ENCODE assay signal across 8 cellular contexts in genomic region chr20:44582321-44583025, GRCh38. TPM values are rescaled to one million over a fixed set of nuclear protein-coding genes. Genes with fewer than 3 reads are reported as not detected.
DNase-seq lines count a peak whose midpoint lies in the region; ATAC-seq and TF ChIP-seq lines count a peak whose summit lies in the region.

TSS of gene PKIG (plus strand) at chr20:44582579. CDS start at chr20:44614557, 31,978 bp downstream.

- no peak within 1 kb of the TSS for H3K4me2 ChIP-seq in neural cell (ENCODE audit: low read length)

- H3K4me3 ChIP-seq in BJ (ENCODE audit: low read depth, low read length) (peak within 1 kb of the TSS; percentile 50), esophagus (ENCODE audit: low read depth in 1 of 2, low read length in 2 of 2) (peak within 1 kb of the TSS; percentile 19 to 38), neural cell (ENCODE audit: low read length) (no peak within 1 kb of the TSS)

- POLR2A ChIA-PET in BJ (lab: Charles Lee), result interaction anchor here (0.6 kb wide), 1 partner anchor 60 kb away, joined by 3 read pairs; no protein-coding TSS in a partner anchor

- no peaks in the 10 kb centered on the region for H3K79me2 ChIP-seq in neural cell (replicated peaks; ENCODE audit: insufficient read depth, low read length)

- TF ChIP-seq EP300 in neural cell (conservative IDR thresholded peaks at IDR 0.05; ENCODE audit: poor library complexity, severe bottlenecking), result no peak

- H3K27me3 ChIP-seq in BJ (ENCODE audit: control insufficient read depth, insufficient read depth, low read length), result no peaks in the 10 kb centered on the region
- H3K27me3 ChIP-seq in esophagus (ENCODE audit: control insufficient read depth in 1 of 2, insufficient read depth in 2 of 2, low read length in 2 of 2), result no peaks in the 10 kb centered on the region
- H3K27me3 ChIP-seq in neural cell (ENCODE audit: insufficient read depth, low read depth, low read length), result no peaks in the 10 kb centered on the region

- peak; percentile 55 for DNase-seq in BJ (ENCODE audit: low read depth)
- peak; percentile 72 for DNase-seq in OCI-M1 (lab: John Stamatoyannopoulos, UW)
- no peak for DNase-seq in stimulated activated CD4-positive, alpha-beta T cell treated with anti-CD3 and anti-CD28 coated beads, Interleukin-4, amount 100 ng/mL, for 4 hours
- no peak for DNase-seq in NCI-H128 (lab: John Stamatoyannopoulos, UW; ENCODE audit: unreplicated experiment)
- DNase-seq in NCI-H1048 (lab: John Stamatoyannopoulos, UW), result no peak

- no peaks in the 10 kb centered on the region for H3K36me3 ChIP-seq in BJ (ENCODE audit: control insufficient read depth, insufficient read depth, low read length)
- H3K36me3 ChIP-seq in esophagus (ENCODE audit: control insufficient read depth in 2 of 2, insufficient read depth in 2 of 2, low read length in 1 of 2), result no peaks in the 10 kb centered on the region
- no peaks in the 10 kb centered on the region for H3K36me3 ChIP-seq in neural cell (ENCODE audit: insufficient read depth, low read length)

- no peak for ATAC-seq in HG02840 (IDR thresholded peaks at IDR 0.05; ENCODE audit: low FRiP score, unreplicated experiment)

- TF ChIP-seq CTCF in BJ (IDR thresholded peaks at IDR 0.05; ENCODE audit: insufficient read depth, low read depth, low read length), result no peak
- no peak for TF ChIP-seq CTCF in neural cell (IDR thresholded peaks at IDR 0.05; ENCODE audit: poor library complexity, severe bottlenecking)

- no peak for TF ChIP-seq RAD21 in neural cell (conservative IDR thresholded peaks at IDR 0.05)

- no peaks in the 10 kb centered on the region for H3F3A ChIP-seq in neural cell (ENCODE audit: insufficient read depth, low read length, poor library complexity, severe bottlenecking)

- H3K4me1 ChIP-seq in esophagus (ENCODE audit: control insufficient read depth in 2 of 2, insufficient read depth in 2 of 2, low read length in 1 of 2), result peaks cover 0 to 1% of the 10 kb centered on the region in 2 donors

- H4K20me1 ChIP-seq in neural cell (ENCODE audit: insufficient read depth), result no peaks in the 10 kb centered on the region

- H3K9me2 ChIP-seq in neural cell (ENCODE audit: insufficient read depth, low read length), result no peaks in the 10 kb centered on the region

- H3K9me3 ChIP-seq in esophagus (ENCODE audit: control insufficient read depth in 2 of 2, insufficient read depth in 1 of 2, low read depth in 1 of 2, low read length in 1 of 2) (no peaks in the 10 kb centered on the region), neural cell (ENCODE audit: low read length) (no peaks in the 10 kb centered on the region)

- no peak within 1 kb of the TSS for H3K9ac ChIP-seq in neural cell (ENCODE audit: low read length)

- H2AFZ ChIP-seq in neural cell (ENCODE audit: low read depth, low read length), result no peak within 1 kb of the TSS

- H3K27ac ChIP-seq in esophagus (ENCODE audit: low read depth in 2 of 2, low read length in 1 of 2) (peak within 1 kb of the TSS; percentile 63 to 73), neural cell (ENCODE audit: low read length) (no peak within 1 kb of the TSS)

- 45 to 57% methylated on average over 6 of the region's 6 CpGs for WGBS in esophagus, 2 donors

- CTCF ChIA-PET in BJ (lab: Yijun Ruan, JAX), result interaction anchor here (0.5 to 1.9 kb wide), 6 partner anchors 12 to 106 kb away, joined by 3 to 17 read pairs (median 6); no protein-coding TSS in a partner anchor

TF ChIP-seq in neural cell, 6 proteins besides CTCF, POLR2A, EP300 and RAD21:
- no peak for TF ChIP-seq REST (IDR thresholded peaks at IDR 0.05; ENCODE audit: borderline replicate concordance)
- no peak for TF ChIP-seq POLR2AphosphoS5 (IDR thresholded peaks at IDR 0.05)
- TF ChIP-seq MXI1 (conservative IDR thresholded peaks at IDR 0.05; ENCODE audit: poor library complexity, severe bottlenecking), result no peak
- no peak for TF ChIP-seq SMC3 (conservative IDR thresholded peaks at IDR 0.05; ENCODE audit: poor library complexity)
- no peak for TF ChIP-seq EZH2 (IDR thresholded peaks at IDR 0.05; ENCODE audit: borderline replicate concordance, insufficient read depth, low read length, poor library complexity, severe bottlenecking)
- TF ChIP-seq TAF1 (IDR thresholded peaks at IDR 0.05; ENCODE audit: low read depth), result no peak

RNA-seq across cellular contexts. Expression of gene PKIG, which starts in this region (rescaled TPM):
- polyA plus RNA-seq in BJ (2011; rRNA removed) (130 and 186 TPM in 2 replicates), esophagus (10 to 100 TPM; 13.7 to 33.3 TPM), neural cell (174 and 210 TPM in 2 replicates)
- polyA minus RNA-seq in BJ (2011; rRNA and poly(A)+ RNA removed), result 46.1 and 52.6 TPM in 2 replicates
- 79.0 and 86.4 TPM in 2 replicates for polyA minus RNA-seq in neural cell

Comparison
In these comparisons a context has a peak if more than half of its experiments do, and no peak if none do; other contexts are left out.
1. DNase-seq: peak in BJ (single experiment) and OCI-M1 (single experiment); none in stimulated activated CD4-positive, alpha-beta T cell treated with anti-CD3 and anti-CD28 coated beads, Interleukin-4, amount 100 ng/mL, for 4 hours (0 of 2), NCI-H128 (single experiment) and NCI-H1048 (single experiment).